Comparison of ENCODE assay signal across 16 cellular contexts in genomic region chr10:52043811-52044210, GRCh38.
A peak's percentile ranks its signal among the peaks of the same experiment; 100 is the strongest.
DNase-seq lines count a peak whose midpoint lies in the region; ATAC-seq and TF ChIP-seq lines count a peak whose summit lies in the region.
"Had no signal": no experiment of that assay in that cellular context is flagged by ENCODE, and none has a peak within 500 bp of the region (broad histone marks: within the 10 kb centered on the region; RNA-seq: fewer than 3 reads in every experiment).

No MANE protein-coding gene starts in this region.

- H3K27ac Mint-ChIP-seq in GM23338 = peak overlapping the region; percentile 67
- H3K27ac Mint-ChIP-seq: B cell; CD8-positive, alpha-beta T cell; HFFc6 had no signal

- peaks cover 5% of the 10 kb centered on the region for H3K9me3 Mint-ChIP-seq in GM23338
- H3K9me3 Mint-ChIP-seq: CD8-positive, alpha-beta T cell; HFFc6 had no signal

- 0 out of 2 replicates have a peak overlapping the region, but pooled peaks have one; percentile 12 for H3K4me3 ChIP-seq in GM23338
- no peak overlapping the region for H3K4me3 ChIP-seq in HUES64 (ENCODE audit: low read length)
- peak overlapping the region; percentile 34; the same call in 1 of the 2 replicates for H3K4me3 ChIP-seq in iPS-20b (ENCODE audit: low read length)
- H3K4me3 ChIP-seq: BLaER1 treated with 17β-estradiol and CSF1 and Interleukin-3, amounts not matched to agents 10 nM and 100 nM had no signal

- H3K27me3 ChIP-seq in GM23338 (ENCODE audit: insufficient read depth) = no peaks in the 10 kb centered on the region
- no peaks in the 10 kb centered on the region for H3K27me3 ChIP-seq in HUES64 (ENCODE audit: insufficient read depth, low read length)
- no peaks in the 10 kb centered on the region for H3K27me3 ChIP-seq in iPS-20b (ENCODE audit: insufficient read depth, low read length)
- H3K27me3 ChIP-seq: BLaER1 treated with 17β-estradiol and CSF1 and Interleukin-3, amounts not matched to agents 10 nM and 100 nM had no signal

- peak overlapping the region; percentile 72 for H3K4me2 ChIP-seq in GM23338
- H3K4me2 ChIP-seq: BLaER1 treated with 17β-estradiol and CSF1 and Interleukin-3, amounts not matched to agents 10 nM and 100 nM had no signal

- no peak overlapping the region for H3K4me3 Mint-ChIP-seq in GM23338
- H3K4me3 Mint-ChIP-seq: B cell; CD8-positive, alpha-beta T cell; HFFc6 had no signal

- ATAC-seq in GM23338 = no peak
- no peak for ATAC-seq in GM19397 (IDR thresholded peaks at IDR 0.05; ENCODE audit: unreplicated experiment)
- ATAC-seq: CD8-positive, alpha-beta T cell; HCT116 had no signal

- H4K20me1 ChIP-seq in GM23338 (replicated peaks; ENCODE audit: insufficient read depth) = no peaks in the 10 kb centered on the region
- H4K20me1 ChIP-seq: BLaER1 treated with 17β-estradiol and CSF1 and Interleukin-3, amounts not matched to agents 10 nM and 100 nM had no signal

- no peak for TF ChIP-seq CTCF in GM23338 (conservative IDR thresholded peaks at IDR 0.05; ENCODE audit: low read depth in 2 of 2)

- peaks cover 67% of the 10 kb centered on the region for H3K4me1 ChIP-seq in GM23338 (ENCODE audit: insufficient read depth)
- H3K4me1 ChIP-seq in HUES64 (ENCODE audit: insufficient read depth, low read length) = peaks cover 58% of the 10 kb centered on the region
- H3K4me1 ChIP-seq in iPS-20b (ENCODE audit: insufficient read depth, low read length) = peaks cover 62% of the 10 kb centered on the region
- H3K4me1 ChIP-seq: BLaER1 treated with 17β-estradiol and CSF1 and Interleukin-3, amounts not matched to agents 10 nM and 100 nM had no signal

- no peak overlapping the region for H2AFZ ChIP-seq in GM23338

- H3K9me3 ChIP-seq in HUES64 (ENCODE audit: insufficient read depth, low read depth, low read length) (no peaks in the 10 kb centered on the region), iPS-20b (ENCODE audit: insufficient read depth, low read depth, low read length) (no peaks in the 10 kb centered on the region)
- H3K9me3 ChIP-seq: BLaER1 treated with 17β-estradiol and CSF1 and Interleukin-3, amounts not matched to agents 10 nM and 100 nM had no signal

- no peak overlapping the region for H3K9ac ChIP-seq in HUES64 (ENCODE audit: low read depth, low read length)
- peak overlapping the region; percentile 45; the same call in 1 of the 2 replicates for H3K9ac ChIP-seq in iPS-20b (ENCODE audit: low read depth, low read length)
- H3K9ac ChIP-seq: BLaER1 treated with 17β-estradiol and CSF1 and Interleukin-3, amounts not matched to agents 10 nM and 100 nM had no signal

- DNase-seq in GM23338 (ENCODE audit: low spot score) = peak; percentile 41
- no peak for DNase-seq in pons (ENCODE audit: low spot score)
- DNase-seq in activated T-cell treated with anti-CD3 and anti-CD28 coated beads for 4 hours = no peak
- no peak for DNase-seq in activated gamma-delta T cell treated with Interleukin-2 at 50 U/mL for 16 hours
- DNase-seq: CD8-positive, alpha-beta T cell; DMS 273 treated with DMSO at 0.1 percent for 48 hours; GDM1; HFFc6; KG1 had no signal

- H3F3A ChIP-seq in GM23338 (replicated peaks; ENCODE audit: low read depth) = 0 out of 2 replicates have a peak, but pooled peaks cover 7% of the 10 kb centered on the region

- H3K9me2 ChIP-seq in GM23338 (ENCODE audit: insufficient read depth) = peaks cover 7% of the 10 kb centered on the region; the same call in 1 of the 2 replicates

- H3K36me3 ChIP-seq in GM23338 (ENCODE audit: insufficient read depth) = no peaks in the 10 kb centered on the region
- H3K36me3 ChIP-seq in HUES64 (ENCODE audit: insufficient read depth, low read length) = no peaks in the 10 kb centered on the region
- no peaks in the 10 kb centered on the region for H3K36me3 ChIP-seq in iPS-20b (ENCODE audit: insufficient read depth, low read depth, low read length)
- H3K36me3 ChIP-seq: BLaER1 treated with 17β-estradiol and CSF1 and Interleukin-3, amounts not matched to agents 10 nM and 100 nM had no signal

- peaks cover 4% of the 10 kb centered on the region for H3K36me3 Mint-ChIP-seq in GM23338 (ENCODE audit: low read depth)
- H3K36me3 Mint-ChIP-seq: CD8-positive, alpha-beta T cell had no signal

- peaks cover 45% of the 10 kb centered on the region for H3K79me2 ChIP-seq in GM23338 (replicated peaks; ENCODE audit: insufficient read depth)

- H3K27me3 Mint-ChIP-seq in GM23338 (ENCODE audit: insufficient read depth, low read depth, poor library complexity) = peaks cover 17% of the 10 kb centered on the region
- H3K27me3 Mint-ChIP-seq: B cell had no signal

- peaks cover 63% of the 10 kb centered on the region for H3K4me1 Mint-ChIP-seq in GM23338
- H3K4me1 Mint-ChIP-seq: B cell had no signal

- peak overlapping the region; percentile 9; the same call in 1 of the 2 replicates for H3K27ac ChIP-seq in GM23338 (ENCODE audit: low read depth)
- H3K27ac ChIP-seq in HUES64 (ENCODE audit: low read depth, low read length) = 0 out of 2 replicates have a peak overlapping the region, but pooled peaks have one; percentile 27
- peak overlapping the region; percentile 46 for H3K27ac ChIP-seq in iPS-20b (ENCODE audit: low read length)
- H3K27ac ChIP-seq: BLaER1 treated with 17β-estradiol and CSF1 and Interleukin-3, amounts not matched to agents 10 nM and 100 nM; HL-60 had no signal

TF ChIP-seq in GM23338, 12 proteins besides CTCF, POLR2A, EP300 and RAD21:
- TF ChIP-seq JUNB (IDR thresholded peaks at IDR 0.05; ENCODE audit: unreplicated experiment) (no peak), ZNF114 (CRISPR knock-in tag; IDR thresholded peaks at IDR 0.05) (no peak), ZNF331 (CRISPR knock-in tag; IDR thresholded peaks at IDR 0.05; ENCODE audit: low read depth) (no peak)
